In the genomic region with DNA sequence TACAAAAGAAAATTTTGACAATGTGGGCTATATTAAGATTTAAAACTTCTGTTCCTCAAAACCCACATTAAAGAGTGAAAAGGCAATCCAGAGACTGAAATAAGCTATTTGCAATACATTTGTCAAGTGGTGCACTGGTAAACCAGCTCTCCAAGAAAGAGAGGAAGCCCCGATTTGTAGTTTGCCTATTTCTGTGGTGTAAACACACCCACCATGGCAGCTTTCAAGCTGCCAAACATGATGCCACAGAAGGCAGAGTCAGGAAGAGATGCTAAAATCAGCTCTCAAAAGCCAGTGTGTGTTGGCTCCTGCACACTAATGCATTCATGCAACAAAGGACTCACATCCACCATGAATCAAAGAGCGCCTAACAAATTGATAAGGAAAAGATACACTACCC, we compare ENCODE assay signal across 12 cellular contexts. TPM values are rescaled to one million over a fixed set of nuclear protein-coding genes. Genes with fewer than 3 reads are reported as not detected.
A peak's percentile ranks its signal among the peaks of the same experiment; 100 is the strongest.
DNase-seq lines count a peak whose midpoint lies in the region; ATAC-seq, FAIRE-seq and TF ChIP-seq lines count a peak whose summit lies in the region.
"Had no signal": no experiment of that assay in that cellular context is flagged by ENCODE, and none has a peak within 500 bp of the region (broad histone marks: within the 10 kb centered on the region; RNA-seq: fewer than 3 reads in every experiment).

No MANE protein-coding gene starts in this region.

- FAIRE-seq in pancreas (lab: Jason Lieb, UNC): no peak
- FAIRE-seq: A204.1 had no signal

- H3K27me3 ChIP-seq in pancreas: no peaks in the 10 kb centered on the region
- H3K27me3 ChIP-seq: tibial nerve had no signal

- ATAC-seq in GM21786 (IDR thresholded peaks at IDR 0.05; ENCODE audit: unreplicated experiment): peak; percentile 23
- ATAC-seq in HG03460 (IDR thresholded peaks at IDR 0.05; ENCODE audit: unreplicated experiment): peak; percentile 27
- ATAC-seq in naive thymus-derived CD8-positive, alpha-beta T cell: peak; percentile 79 to 89
- no peak for ATAC-seq in pancreas
- ATAC-seq: Right ventricle myocardium inferior had no signal

- WGBS in pancreas, 2 donors: 74 to 83% methylated on average over 2 of the region's 2 CpGs

- H3K27me3 Mint-ChIP-seq in activated CD4-positive, alpha-beta T cell treated with anti-CD3 and anti-CD28 coated beads, Interleukin-2, amount 10 ng/mL, durations not matched to agents 24 days and 14 days: no peaks in the 10 kb centered on the region
- H3K27me3 Mint-ChIP-seq in naive thymus-derived CD8-positive, alpha-beta T cell: no peaks in the 10 kb centered on the region

- no peaks in the 10 kb centered on the region for H3K9me3 ChIP-seq in pancreas

- H3K9me3 Mint-ChIP-seq in activated CD4-positive, alpha-beta T cell treated with anti-CD3 and anti-CD28 coated beads, Interleukin-2, amount 10 ng/mL, durations not matched to agents 24 days and 14 days: peaks cover 4% of the 10 kb centered on the region
- no peaks in the 10 kb centered on the region for H3K9me3 Mint-ChIP-seq in naive thymus-derived CD8-positive, alpha-beta T cell

- H3K4me1 Mint-ChIP-seq in activated CD4-positive, alpha-beta T cell treated with anti-CD3 and anti-CD28 coated beads, Interleukin-2, amount 10 ng/mL, durations not matched to agents 24 days and 14 days: peaks cover 60% of the 10 kb centered on the region
- H3K4me1 Mint-ChIP-seq in naive thymus-derived CD8-positive, alpha-beta T cell: peaks cover 41 to 67% (median 64%) of the 10 kb centered on the region in 4 donors

- no peaks in the 10 kb centered on the region for H3K36me3 ChIP-seq in pancreas

- peak; percentile 70 for DNase-seq in activated CD4-positive, alpha-beta T cell treated with anti-CD3 and anti-CD28 coated beads, Interleukin-2, amount 10 ng/mL, durations not matched to agents 24 days and 14 days
- no peak for DNase-seq in activated CD4-positive, alpha-beta T cell treated with anti-CD3 and anti-CD28 coated beads for 48 hours
- peak in 5 of 10 donors; percentile 8 to 64 (median 39) for DNase-seq in naive thymus-derived CD8-positive, alpha-beta T cell
- DNase-seq in cerebellum (ENCODE audit: low spot score) (no peak), NCI-H128 (lab: John Stamatoyannopoulos, UW; ENCODE audit: unreplicated experiment) (no peak), pancreas (no peak)
- DNase-seq: NCI-H2107 had no signal

- H3K4me3 Mint-ChIP-seq in activated CD4-positive, alpha-beta T cell treated with anti-CD3 and anti-CD28 coated beads, Interleukin-2, amount 10 ng/mL, durations not matched to agents 24 days and 14 days: peak overlapping the region; percentile 39
- H3K4me3 Mint-ChIP-seq in naive thymus-derived CD8-positive, alpha-beta T cell: peak overlapping the region in 9 of 10 donors; percentile 24 to 74 (median 53)

- no peaks in the 10 kb centered on the region for H3K4me1 ChIP-seq in pancreas

- no peak overlapping the region for H3K4me3 ChIP-seq in pancreas
- H3K4me3 ChIP-seq: tibial nerve had no signal

- TF ChIP-seq CTCF in pancreas (IDR thresholded peaks at IDR 0.05): no peak

- peak overlapping the region; percentile 72 for H3K27ac Mint-ChIP-seq in activated CD4-positive, alpha-beta T cell treated with anti-CD3 and anti-CD28 coated beads, Interleukin-2, amount 10 ng/mL, durations not matched to agents 24 days and 14 days
- peak overlapping the region in 9 of 10 donors; percentile 43 to 83 (median 63) for H3K27ac Mint-ChIP-seq in naive thymus-derived CD8-positive, alpha-beta T cell

- intact Hi-C loops in activated CD4-positive, alpha-beta T cell treated with anti-CD3 and anti-CD28 coated beads, Interleukin-2, amount 10 ng/mL, durations not matched to agents 24 days and 14 days (cut with micrococcal nuclease): loop anchor here (2.0 kb wide), 1 partner anchor 17 kb away; a partner anchor contains a TSS
- intact Hi-C loops in pancreas (cut with DNase I): no loop called here

- POLR2A ChIA-PET in naive thymus-derived CD8-positive, alpha-beta T cell (lab: Charles Lee): interaction anchor here (1.0 to 7.9 kb wide), 7 partner anchors 9 to 231 kb away, joined by 3 to 42 read pairs (median 4); a partner anchor contains a TSS

- H3K36me3 Mint-ChIP-seq in activated CD4-positive, alpha-beta T cell treated with anti-CD3 and anti-CD28 coated beads, Interleukin-2, amount 10 ng/mL, durations not matched to agents 24 days and 14 days (ENCODE audit: low read depth): peaks cover 63% of the 10 kb centered on the region
- peaks cover 9 to 43% (median 28%) of the 10 kb centered on the region in 3 donors for H3K36me3 Mint-ChIP-seq in naive thymus-derived CD8-positive, alpha-beta T cell

- H3K27ac ChIP-seq in pancreas: no peak overlapping the region

RNA-seq across cellular contexts. Expression of a gene that starts 17.5 kb away (rescaled TPM):
- 90.6 and 92.4 TPM in 2 replicates for total RNA-seq in activated CD4-positive, alpha-beta T cell treated with anti-CD3 and anti-CD28 coated beads, Interleukin-2, amount 10 ng/mL, durations not matched to agents 24 days and 14 days
- 10 to 100 TPM; 61.4 to 61.8 TPM for total RNA-seq in naive thymus-derived CD8-positive, alpha-beta T cell
- 10 to 100 TPM; 35.3 to 44.2 (median 36.8) TPM for polyA plus RNA-seq in naive thymus-derived CD8-positive, alpha-beta T cell
- total RNA-seq in cerebellum: 26.6 TPM
- total RNA-seq in pancreas: 10 to 100 TPM in 1 of 6 donors, 1 to 10 TPM in 5; 1.9 to 14.0 (median 2.8) TPM
- polyA plus RNA-seq in pancreas: 1 to 10 TPM; 3.0 to 4.1 TPM

Comparison
In these comparisons a context has a peak if more than half of its experiments do, and no peak if none do; other contexts are left out.
1. ATAC-seq: peak in GM21786 (single experiment), HG03460 (single experiment) and naive thymus-derived CD8-positive, alpha-beta T cell (2 of 2); none in pancreas (0 of 4).